In genomic region chr2:212711851-212712250, GRCh38 we compare ENCODE assay signal across 16 cellular contexts.
DNase-seq lines count a peak whose midpoint lies in the region; ATAC-seq, FAIRE-seq and TF ChIP-seq lines count a peak whose summit lies in the region.
"Had no signal": no experiment of that assay in that cellular context is flagged by ENCODE, and none has a peak within 500 bp of the region (broad histone marks: within the 10 kb centered on the region; RNA-seq: fewer than 3 reads in every experiment).

No MANE protein-coding gene starts in this region.

- H3K4me1 Mint-ChIP-seq in CD4-positive, alpha-beta T cell (ENCODE audit: low read depth), result no peaks in the 10 kb centered on the region
- H3K4me1 Mint-ChIP-seq: activated CD4-positive, alpha-beta T cell treated with anti-CD3 and anti-CD28 coated beads, Interleukin-2, amount 10 ng/mL, durations not matched to agents 24 days and 14 days; stimulated activated effector memory CD8-positive, alpha-beta T cell treated with anti-CD3 and anti-CD28 coated beads, Interleukin-12 subunit alpha, Interleukin-12 subunit beta, amount 100 ng/mL, for 72 hours had no signal

- TF ChIP-seq EP300 in HepG2 (IDR thresholded peaks at IDR 0.05; ENCODE audit: low read depth in 2 of 2, low read length in 2 of 2) (no peak), HepG2 (CRISPR knock-in tag; IDR thresholded peaks at IDR 0.05; ENCODE audit: borderline replicate concordance) (no peak)

- H4K20me1 ChIP-seq in HepG2 (ENCODE audit: insufficient read depth, low read length) (no peaks in the 10 kb centered on the region), keratinocyte (ENCODE audit: control insufficient read depth, extremely low read depth, insufficient read depth, low read length) (no peaks in the 10 kb centered on the region)

- ATAC-seq in HepG2 (no peak), right lobe of liver (no peak), GM21717 (IDR thresholded peaks at IDR 0.05; ENCODE audit: unreplicated experiment) (no peak)
- no peak for ATAC-seq in CD4-positive, alpha-beta T cell (ENCODE audit: poor library complexity)
- ATAC-seq: K562; natural killer cell treated with Interleukin-12 subunit alpha and Interleukin-12 subunit beta and Interleukin-15 and Interleukin-18, amount 100 ng/mL, for 72 hours; stimulated activated effector memory CD8-positive, alpha-beta T cell treated with anti-CD3 and anti-CD28 coated beads, Interleukin-12 subunit alpha, Interleukin-12 subunit beta, amount 100 ng/mL, for 72 hours had no signal

- no peak for TF ChIP-seq POLR2A in HepG2 (IDR thresholded peaks at IDR 0.05; ENCODE audit: insufficient read depth in 1 of 2, low read depth in 2 of 2, low read length in 2 of 2)
- TF ChIP-seq POLR2A in right lobe of liver (IDR thresholded peaks at IDR 0.05), result no peak

- no TSS peak for BruUV-seq in HepG2 (replicated peaks; lab: Mats Ljungman, UMichigan)

- no peak for FAIRE-seq in HepG2 (lab: Jason Lieb, UNC)
- peak; percentile 97 for FAIRE-seq in keratinocyte (lab: Jason Lieb, UNC)
- FAIRE-seq: K562 had no signal

- H3K9me3 ChIP-seq in HepG2 (ENCODE audit: low read length) (no peaks in the 10 kb centered on the region), right lobe of liver (no peaks in the 10 kb centered on the region), keratinocyte (ENCODE audit: control insufficient read depth, low read depth, low read length) (no peaks in the 10 kb centered on the region)
- H3K9me3 ChIP-seq in CD4-positive, alpha-beta T cell (ENCODE audit: control insufficient read depth, low read length), result no peaks in the 10 kb centered on the region

- in situ Hi-C loops in HepG2 (cut with HindIII; ENCODE audit: extremely low pct_ligation_motif_present, low pct_unique_long_range_greater_than_20kb), result no loop called here
- in situ Hi-C loops in GM13977 (cut with MboI; ENCODE audit: low pct_unique_long_range_greater_than_20kb, low sequenced_read_pairs, unreplicated experiment), result no loop called here

- H3K4me1 ChIP-seq in HepG2 (ENCODE audit: insufficient read depth, low read length) (no peaks in the 10 kb centered on the region), right lobe of liver (no peaks in the 10 kb centered on the region), keratinocyte (ENCODE audit: control insufficient read depth, extremely low read depth, insufficient read depth, low read length) (peaks cover 27% of the 10 kb centered on the region)

- no peak overlapping the region for H3K4me3 ChIP-seq in HepG2 (replicated peaks in 1 of 3; ENCODE audit: insufficient read depth in 1 of 3, low read depth in 2 of 3, low read length in 3 of 3)
- no peak overlapping the region for H3K4me3 ChIP-seq in right lobe of liver
- H3K4me3 ChIP-seq in keratinocyte (ENCODE audit: control insufficient read depth in 2 of 3, extremely low read depth in 1 of 3, insufficient read depth in 2 of 3, low read depth in 1 of 3, low read length in 3 of 3), result no peak overlapping the region
- H3K4me3 ChIP-seq in H7 (ENCODE audit: insufficient read depth, low read depth, low read length), result no peak overlapping the region
- H3K4me3 ChIP-seq: K562 had no signal

- CTCF ChIA-PET in HepG2 (lab: Yijun Ruan, JAX; ENCODE audit: low intra/inter-chr PET ratio, low total read pairs), result no interaction called here
- CTCF ChIA-PET in CD4-positive, alpha-beta T cell (lab: Charles Lee), result no interaction called here

- H3K79me2 ChIP-seq in HepG2 (ENCODE audit: insufficient read depth, low read length), result no peaks in the 10 kb centered on the region
- H3K79me2 ChIP-seq in keratinocyte (ENCODE audit: control insufficient read depth, insufficient read depth, low read length), result no peaks in the 10 kb centered on the region

- H3K27me3 ChIP-seq in HepG2 (ENCODE audit: control insufficient read depth in 1 of 2, insufficient read depth in 2 of 2, low read length in 2 of 2) (no peaks in the 10 kb centered on the region), right lobe of liver (no peaks in the 10 kb centered on the region), keratinocyte (ENCODE audit: control insufficient read depth, extremely low read depth, insufficient read depth, low read length) (no peaks in the 10 kb centered on the region), H7 (ENCODE audit: control insufficient read depth, insufficient read depth, low read length) (no peaks in the 10 kb centered on the region)
- H3K27me3 ChIP-seq in CD4-positive, alpha-beta T cell (ENCODE audit: control insufficient read depth, insufficient read depth, low read length), result no peaks in the 10 kb centered on the region

- H3K4me2 ChIP-seq in HepG2 (ENCODE audit: low read depth, low read length), result no peak overlapping the region
- H3K4me2 ChIP-seq in keratinocyte (ENCODE audit: control insufficient read depth, extremely low read depth, insufficient read depth, low read depth, low read length), result peak overlapping the region; percentile 33

- 2% methylated on average over 3 of the region's 3 CpGs for WGBS in HepG2 (ENCODE audit: low lambda C conversion rate)
- WGBS in right lobe of liver (ENCODE audit: insufficient coverage, low coverage, low lambda C conversion rate, missing lambda C conversion rate), result 48% methylated on average over 3 of the region's 3 CpGs

- H2AFZ ChIP-seq in HepG2 (ENCODE audit: low read length) (peak overlapping the region; percentile 39), keratinocyte (ENCODE audit: control insufficient read depth, low read length) (peak overlapping the region; percentile 2)

- DNase-seq in HepG2 (ENCODE audit: low spot score), result no peak
- DNase-seq in right lobe of liver, result no peak
- DNase-seq in amniotic stem cell (lab: John Stamatoyannopoulos, UW), result peak; percentile 64
- DNase-seq in keratinocyte (ENCODE audit: low read depth, low spot score), result peak; percentile 57
- DNase-seq in CD4-positive, alpha-beta T cell, result no peak
- no peak for DNase-seq in H7
- DNase-seq in GM13977 (ENCODE audit: low spot score), result no peak
- DNase-seq: ACHN; activated CD4-positive, alpha-beta T cell treated with anti-CD3 and anti-CD28 coated beads, Interleukin-2, amount 10 ng/mL, durations not matched to agents 24 days and 14 days; activated naive CD4-positive, alpha-beta T cell treated with anti-CD3 and anti-CD28 coated beads for 36 hours; effector CD4-positive, alpha-beta T cell; NCI-H345 had no signal

- H3K36me3 ChIP-seq in HepG2 (replicated peaks in 1 of 2; ENCODE audit: control insufficient read depth in 1 of 2, insufficient read depth in 2 of 2, low read length in 2 of 2), result no peaks in the 10 kb centered on the region
- H3K36me3 ChIP-seq in right lobe of liver, result no peaks in the 10 kb centered on the region
- H3K36me3 ChIP-seq in keratinocyte (ENCODE audit: control insufficient read depth in 2 of 2, extremely low read depth in 1 of 2, insufficient read depth in 2 of 2, low read length in 2 of 2), result no peaks in the 10 kb centered on the region
- H3K36me3 ChIP-seq in H7 (replicated peaks; ENCODE audit: control insufficient read depth, insufficient read depth, low read length), result no peaks in the 10 kb centered on the region

- no peaks in the 10 kb centered on the region for H3K9me3 Mint-ChIP-seq in CD4-positive, alpha-beta T cell
- H3K9me3 Mint-ChIP-seq: activated CD4-positive, alpha-beta T cell treated with anti-CD3 and anti-CD28 coated beads, Interleukin-2, amount 10 ng/mL, durations not matched to agents 24 days and 14 days; activated naive CD4-positive, alpha-beta T cell treated with anti-CD3 and anti-CD28 coated beads for 36 hours; natural killer cell treated with Interleukin-12 subunit alpha and Interleukin-12 subunit beta and Interleukin-15 and Interleukin-18, amount 100 ng/mL, for 72 hours had no signal

- POLR2A ChIA-PET in HepG2 (lab: Yijun Ruan, JAX), result no interaction called here
- POLR2A ChIA-PET in CD4-positive, alpha-beta T cell (lab: Charles Lee), result no interaction called here

- no peak overlapping the region for H3K4me3 Mint-ChIP-seq in CD4-positive, alpha-beta T cell
- H3K4me3 Mint-ChIP-seq: activated CD4-positive, alpha-beta T cell treated with anti-CD3 and anti-CD28 coated beads, Interleukin-2, amount 10 ng/mL, durations not matched to agents 24 days and 14 days; activated naive CD4-positive, alpha-beta T cell treated with anti-CD3 and anti-CD28 coated beads for 36 hours; natural killer cell treated with Interleukin-12 subunit alpha and Interleukin-12 subunit beta and Interleukin-15 and Interleukin-18, amount 100 ng/mL, for 72 hours; stimulated activated effector memory CD8-positive, alpha-beta T cell treated with anti-CD3 and anti-CD28 coated beads, Interleukin-12 subunit alpha, Interleukin-12 subunit beta, amount 100 ng/mL, for 72 hours had no signal

- intact Hi-C loops in HepG2 (cut with micrococcal nuclease; ENCODE audit: unreplicated experiment) (no loop called here), right lobe of liver (cut with DNase I) (no loop called here)
- intact Hi-C loops in CD4-positive, alpha-beta T cell (cut with DNase I, micrococcal nuclease), result no loop called here

- no peaks in the 10 kb centered on the region for H3K27me3 Mint-ChIP-seq in CD4-positive, alpha-beta T cell
- H3K27me3 Mint-ChIP-seq: activated CD4-positive, alpha-beta T cell treated with anti-CD3 and anti-CD28 coated beads, Interleukin-2, amount 10 ng/mL, durations not matched to agents 24 days and 14 days had no signal

- no peak for TF ChIP-seq RAD21 in HepG2 (CRISPR knock-in tag; IDR thresholded peaks at IDR 0.05)

- dilution Hi-C loops in keratinocyte (cut with MboI; ENCODE audit: extremely low pct_ligation_motif_present, low sequenced_read_pairs), result no loop called here

- H3K9me1 ChIP-seq in keratinocyte (ENCODE audit: control insufficient read depth, extremely low read depth, insufficient read depth, low read length), result no peaks in the 10 kb centered on the region

- H3K9ac ChIP-seq in HepG2 (ENCODE audit: insufficient read depth, low read depth, low read length), result no peak overlapping the region
- no peak overlapping the region for H3K9ac ChIP-seq in keratinocyte (ENCODE audit: control insufficient read depth, extremely low read depth, insufficient read depth, low read length)

- H3K27ac ChIP-seq in HepG2 (ENCODE audit: extremely low read length, insufficient read depth, low read length) (no peak overlapping the region), right lobe of liver (no peak overlapping the region), keratinocyte (ENCODE audit: control insufficient read depth, insufficient read depth, low read length) (peak overlapping the region; percentile 87)
- H3K27ac ChIP-seq in CD4-positive, alpha-beta T cell (ENCODE audit: low read depth, low read length), result no peak overlapping the region

- no peak overlapping the region for H3K27ac Mint-ChIP-seq in CD4-positive, alpha-beta T cell
- H3K27ac Mint-ChIP-seq: activated CD4-positive, alpha-beta T cell treated with anti-CD3 and anti-CD28 coated beads, Interleukin-2, amount 10 ng/mL, durations not matched to agents 24 days and 14 days; activated naive CD4-positive, alpha-beta T cell treated with anti-CD3 and anti-CD28 coated beads for 36 hours; stimulated activated effector memory CD8-positive, alpha-beta T cell treated with anti-CD3 and anti-CD28 coated beads, Interleukin-12 subunit alpha, Interleukin-12 subunit beta, amount 100 ng/mL, for 72 hours had no signal

- TF ChIP-seq CTCF in HepG2 (CRISPR knock-in tag; IDR thresholded peaks at IDR 0.05), result no peak
- TF ChIP-seq CTCF in right lobe of liver (IDR thresholded peaks at IDR 0.05), result no peak
- no peak for TF ChIP-seq CTCF in keratinocyte (optimal IDR thresholded peaks at IDR 0.05 in 1 of 3, IDR thresholded peaks at IDR 0.05 in 1 of 3, conservative IDR thresholded peaks at IDR 0.05 in 1 of 3; ENCODE audit: extremely low read depth in 1 of 3, insufficient read depth in 2 of 3, low read length in 3 of 3)
- no peak for TF ChIP-seq CTCF in CD4-positive, alpha-beta T cell (IDR thresholded peaks at IDR 0.05)
- TF ChIP-seq CTCF in GM13977 (IDR thresholded peaks at IDR 0.05; ENCODE audit: extremely low read depth, insufficient read depth, missing control alignments), result no peak

- H3K36me3 Mint-ChIP-seq in CD4-positive, alpha-beta T cell (ENCODE audit: low read depth), result no peaks in the 10 kb centered on the region
- H3K36me3 Mint-ChIP-seq: natural killer cell treated with Interleukin-12 subunit alpha and Interleukin-12 subunit beta and Interleukin-15 and Interleukin-18, amount 100 ng/mL, for 72 hours; stimulated activated effector memory CD8-positive, alpha-beta T cell treated with anti-CD3 and anti-CD28 coated beads, Interleukin-12 subunit alpha, Interleukin-12 subunit beta, amount 100 ng/mL, for 72 hours had no signal

Comparison
In these comparisons a context has a peak if more than half of its experiments do, and no peak if none do; other contexts are left out.
1. DNase-seq: peak in amniotic stem cell (single experiment) and keratinocyte (single experiment); none in HepG2 (single experiment), right lobe of liver (0 of 3), CD4-positive, alpha-beta T cell (0 of 10), H7 (single experiment) and GM13977 (single experiment).